ENCODE assay signal across 1 cellular context in the genomic region with DNA sequence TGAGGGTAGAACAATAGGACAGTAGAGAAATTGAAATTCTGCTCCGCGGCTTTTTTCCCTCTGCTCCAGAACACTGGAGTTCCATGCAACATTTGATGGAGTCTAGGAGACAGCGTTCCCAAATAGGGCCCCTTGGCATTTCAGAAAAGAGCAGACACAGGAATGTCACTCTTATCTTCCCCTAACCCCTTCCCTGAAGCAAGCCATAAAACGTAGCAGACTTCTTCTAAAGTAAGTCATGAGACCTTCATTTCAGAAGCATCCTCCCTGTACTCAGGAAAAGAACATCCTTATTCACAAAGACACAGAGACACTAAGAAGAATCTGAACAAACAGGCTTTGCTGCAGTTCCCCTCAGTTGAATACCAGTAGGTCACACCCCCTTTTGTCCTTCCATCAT.
TF ChIP-seq lines count a peak whose summit lies in the region.

No MANE protein-coding gene starts in this region.

TF ChIP-seq in GM23338, 12 proteins besides CTCF, POLR2A, EP300 and RAD21 (continued from another document):
- TF ChIP-seq CREB1 (CRISPR knock-in tag; IDR thresholded peaks at IDR 0.05; ENCODE audit: low read depth) (no peak), JUNB (IDR thresholded peaks at IDR 0.05; ENCODE audit: unreplicated experiment) (no peak)
